Comparison of ENCODE assay signal across 25 cellular contexts in genomic region chr7:31796375-31796774, GRCh38.
"Had no signal": no experiment of that assay in that cellular context is flagged by ENCODE, and none has a peak within 500 bp of the region (broad histone marks: within the 10 kb centered on the region; RNA-seq: fewer than 3 reads in every experiment).

No MANE protein-coding gene starts in this region.

- H3K9me3 ChIP-seq: body of pancreas, gastrocnemius medialis, neutrophil, ovary, prostate gland, right atrium auricular region, spleen, testis, vagina had no signal

- H3K4me1 Mint-ChIP-seq: activated naive CD4-positive, alpha-beta T cell treated with anti-CD3 and anti-CD28 coated beads, Interleukin-2, amount 10 ng/mL, durations not matched to agents 7 days and 5 days; activated naive CD8-positive, alpha-beta T cell treated with anti-CD3 and anti-CD28 coated beads, Interleukin-2, amount 50 U/mL, for 24 hours; nephron had no signal

- H3K36me3 ChIP-seq: gastrocnemius medialis, neutrophil, ovary, prostate gland, right atrium auricular region, spleen, vagina had no signal

- ATAC-seq: activated naive CD8-positive, alpha-beta T cell treated with anti-CD3 and anti-CD28 coated beads, Interleukin-2, amount 50 U/mL, for 24 hours; activated T-cell treated with anti-CD3 and anti-CD28 coated beads, Interleukin-2, amount 50 U/mL, for 72 hours; body of pancreas; gastrocnemius medialis; left cardiac atrium had no signal

- H3K4me3 Mint-ChIP-seq: activated CD4-positive, alpha-beta memory T cell treated with anti-CD3 and anti-CD28 coated beads for 36 hours; activated naive CD4-positive, alpha-beta T cell treated with anti-CD3 and anti-CD28 coated beads, Interleukin-2, amount 10 ng/mL, durations not matched to agents 7 days and 5 days; activated naive CD8-positive, alpha-beta T cell treated with anti-CD3 and anti-CD28 coated beads, Interleukin-2, amount 50 U/mL, for 24 hours; activated T-cell treated with anti-CD3 and anti-CD28 coated beads, Interleukin-2, amount 50 U/mL, for 72 hours; nephron; type B pancreatic cell had no signal

- DNase-seq: activated CD4-positive, alpha-beta memory T cell treated with anti-CD3 and anti-CD28 coated beads for 36 hours; activated CD4-positive, alpha-beta T cell treated with anti-CD3 and anti-CD28 coated beads for 48 hours; activated CD4-positive, CD25-positive, alpha-beta regulatory T cell; activated effector memory CD4-positive, alpha-beta T cell treated with Interleukin-2 at 50 U/mL for 16 hours; activated naive CD4-positive, alpha-beta T cell treated with anti-CD3 and anti-CD28 coated beads, Interleukin-2, amount 10 ng/mL, durations not matched to agents 7 days and 5 days; activated naive CD8-positive, alpha-beta T cell treated with anti-CD3 and anti-CD28 coated beads, Interleukin-2, amount 50 U/mL, for 24 hours; activated T-cell treated with anti-CD3 and anti-CD28 coated beads, Interleukin-2, amount 50 U/mL, for 72 hours; body of pancreas; central memory CD4-positive, alpha-beta T cell; dermis blood vessel endothelial cell; effector CD8-positive, alpha-beta T cell; gastrocnemius medialis; left cardiac atrium; mesenchymal stem cell; ovary; spleen; stimulated activated CD4-positive, alpha-beta T cell treated with anti-CD3 and anti-CD28 coated beads, Interleukin-4, amount 100 ng/mL, for 1 hour; stimulated activated naive CD4-positive, alpha-beta T cell; testis had no signal

- H3K27me3 ChIP-seq: body of pancreas, gastrocnemius medialis, neutrophil, ovary, right atrium auricular region, spleen, testis, vagina had no signal

- H3K27me3 Mint-ChIP-seq: activated CD4-positive, alpha-beta memory T cell treated with anti-CD3 and anti-CD28 coated beads for 36 hours; activated naive CD4-positive, alpha-beta T cell treated with anti-CD3 and anti-CD28 coated beads, Interleukin-2, amount 10 ng/mL, durations not matched to agents 7 days and 5 days; activated naive CD8-positive, alpha-beta T cell treated with anti-CD3 and anti-CD28 coated beads, Interleukin-2, amount 50 U/mL, for 24 hours had no signal

- H3K36me3 Mint-ChIP-seq: activated CD4-positive, alpha-beta memory T cell treated with anti-CD3 and anti-CD28 coated beads for 36 hours; activated naive CD4-positive, alpha-beta T cell treated with anti-CD3 and anti-CD28 coated beads, Interleukin-2, amount 10 ng/mL, durations not matched to agents 7 days and 5 days; type B pancreatic cell had no signal

- H3K27ac ChIP-seq: body of pancreas, gastrocnemius medialis, neutrophil, ovary, prostate gland, right atrium auricular region, spleen, testis, vagina had no signal

- H3K4me1 ChIP-seq: body of pancreas, gastrocnemius medialis, prostate gland, right atrium auricular region, spleen, testis, vagina had no signal

- H3K27ac Mint-ChIP-seq: activated CD4-positive, alpha-beta memory T cell treated with anti-CD3 and anti-CD28 coated beads for 36 hours; activated naive CD4-positive, alpha-beta T cell treated with anti-CD3 and anti-CD28 coated beads, Interleukin-2, amount 10 ng/mL, durations not matched to agents 7 days and 5 days; activated naive CD8-positive, alpha-beta T cell treated with anti-CD3 and anti-CD28 coated beads, Interleukin-2, amount 50 U/mL, for 24 hours; activated T-cell treated with anti-CD3 and anti-CD28 coated beads, Interleukin-2, amount 50 U/mL, for 72 hours; nephron; type B pancreatic cell had no signal

- H3K4me3 ChIP-seq: body of pancreas, gastrocnemius medialis, ovary, prostate gland, right atrium auricular region, spleen, testis, vagina had no signal

- H3K9me3 Mint-ChIP-seq: activated naive CD4-positive, alpha-beta T cell treated with anti-CD3 and anti-CD28 coated beads, Interleukin-2, amount 10 ng/mL, durations not matched to agents 7 days and 5 days; activated naive CD8-positive, alpha-beta T cell treated with anti-CD3 and anti-CD28 coated beads, Interleukin-2, amount 50 U/mL, for 24 hours; nephron; type B pancreatic cell had no signal
